1 cellular context compared by ENCODE assay signal in genomic region chr6:30570760-30571084, GRCh38.
TF ChIP-seq lines count a peak whose summit lies in the region.

No MANE protein-coding gene starts in this region.

TF ChIP-seq in H1, 55 proteins besides CTCF, POLR2A, EP300 and RAD21:
- TF ChIP-seq KDM4A (IDR thresholded peaks at IDR 0.05; ENCODE audit: low read depth, low read length, severe bottlenecking) (no peak), NANOG (IDR thresholded peaks at IDR 0.05; ENCODE audit: insufficient read depth, low read depth, low read length, poor library complexity, severe bottlenecking) (no peak), ASH2L (IDR thresholded peaks at IDR 0.05; ENCODE audit: low read length) (no peak), FOSL1 (IDR thresholded peaks at IDR 0.05; ENCODE audit: insufficient read depth, low read depth, low read length) (no peak), KDM5A (IDR thresholded peaks at IDR 0.05; ENCODE audit: low read length) (no peak; the same call in 1 of the 2 replicates), BRCA1 (IDR thresholded peaks at IDR 0.05; ENCODE audit: low read depth, low read length) (no peak), CBX8 (IDR thresholded peaks at IDR 0.05; ENCODE audit: borderline replicate concordance, low read depth, low read length) (no peak), SRF (IDR thresholded peaks at IDR 0.05; ENCODE audit: low read depth, low read length) (no peak), HDAC2 (IDR thresholded peaks at IDR 0.05; ENCODE audit: borderline replicate concordance in 1 of 2, low read depth in 2 of 2, low read length in 2 of 2) (no peak), JUN (IDR thresholded peaks at IDR 0.05; ENCODE audit: low read depth, low read length) (no peak), MAFK (IDR thresholded peaks at IDR 0.05; ENCODE audit: low read depth, low read length) (no peak), SP2 (IDR thresholded peaks at IDR 0.05; ENCODE audit: low read length) (no peak), BACH1 (IDR thresholded peaks at IDR 0.05; ENCODE audit: low read length) (no peak), NRF1 (IDR thresholded peaks at IDR 0.05; ENCODE audit: low read depth, low read length) (no peak), GABPA (IDR thresholded peaks at IDR 0.05; ENCODE audit: borderline replicate concordance, insufficient read depth, low read length) (no peak), MAX (IDR thresholded peaks at IDR 0.05) (no peak)
- TF ChIP-seq, protein P1, sequence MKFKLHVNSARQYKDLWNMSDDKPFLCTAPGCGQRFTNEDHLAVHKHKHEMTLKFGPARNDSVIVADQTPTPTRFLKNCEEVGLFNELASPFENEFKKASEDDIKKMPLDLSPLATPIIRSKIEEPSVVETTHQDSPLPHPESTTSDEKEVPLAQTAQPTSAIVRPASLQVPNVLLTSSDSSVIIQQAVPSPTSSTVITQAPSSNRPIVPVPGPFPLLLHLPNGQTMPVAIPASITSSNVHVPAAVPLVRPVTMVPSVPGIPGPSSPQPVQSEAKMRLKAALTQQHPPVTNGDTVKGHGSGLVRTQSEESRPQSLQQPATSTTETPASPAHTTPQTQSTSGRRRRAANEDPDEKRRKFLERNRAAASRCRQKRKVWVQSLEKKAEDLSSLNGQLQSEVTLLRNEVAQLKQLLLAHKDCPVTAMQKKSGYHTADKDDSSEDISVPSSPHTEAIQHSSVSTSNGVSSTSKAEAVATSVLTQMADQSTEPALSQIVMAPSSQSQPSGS (IDR thresholded peaks at IDR 0.05; ENCODE audit: low read length) = no peak
- TF ChIP-seq, protein P2, sequence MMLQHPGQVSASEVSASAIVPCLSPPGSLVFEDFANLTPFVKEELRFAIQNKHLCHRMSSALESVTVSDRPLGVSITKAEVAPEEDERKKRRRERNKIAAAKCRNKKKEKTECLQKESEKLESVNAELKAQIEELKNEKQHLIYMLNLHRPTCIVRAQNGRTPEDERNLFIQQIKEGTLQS (IDR thresholded peaks at IDR 0.05; ENCODE audit: insufficient read depth, low read depth, low read length) = no peak
TF ChIP-seq in H1: peak in this region for 0.
